8 cellular contexts compared by ENCODE assay signal in genomic region chr20:36092424-36093024, GRCh38.
A peak's percentile ranks its signal among the peaks of the same experiment; 100 is the strongest.
DNase-seq lines count a peak whose midpoint lies in the region; ATAC-seq and TF ChIP-seq lines count a peak whose summit lies in the region.

No MANE protein-coding gene starts in this region.

- DNase-seq in stimulated activated CD4-positive, alpha-beta T cell treated with anti-CD3 and anti-CD28 coated beads, Interleukin-15, amount 100 ng/mL, for 24 hours: peak; percentile 33
- DNase-seq in stimulated activated CD4-positive, alpha-beta T cell treated with anti-CD3 and anti-CD28 coated beads, Interleukin-4, amount 100 ng/mL, for 24 hours: no peak
- DNase-seq in activated CD4-positive, alpha-beta T cell treated with anti-CD3 and anti-CD28 coated beads, Interleukin-2, amount 10 ng/mL, durations not matched to agents 7 days and 5 days: no peak
- no peak for DNase-seq in esophagus muscularis mucosa (ENCODE audit: extremely low spot score)
- no peak for DNase-seq in natural killer cell treated with Interleukin-12 subunit alpha and Interleukin-12 subunit beta and Interleukin-15 and Interleukin-18, amount 100 ng/mL, for 72 hours (ENCODE audit: low spot score)
- no peak for DNase-seq in NCI-H2107 (lab: John Stamatoyannopoulos, UW)
- DNase-seq in foreskin melanocyte: no peak

- TF ChIP-seq EP300 in esophagus muscularis mucosa (IDR thresholded peaks at IDR 0.05): no peak

- H3K9me3 Mint-ChIP-seq in activated CD4-positive, alpha-beta T cell treated with anti-CD3 and anti-CD28 coated beads, Interleukin-2, amount 10 ng/mL, durations not matched to agents 7 days and 5 days: no peaks in the 10 kb centered on the region
- no peaks in the 10 kb centered on the region for H3K9me3 Mint-ChIP-seq in natural killer cell treated with Interleukin-12 subunit alpha and Interleukin-12 subunit beta and Interleukin-15 and Interleukin-18, amount 100 ng/mL, for 72 hours

- peak; percentile 39 to 76 for ATAC-seq in natural killer cell treated with Interleukin-12 subunit alpha and Interleukin-12 subunit beta and Interleukin-15 and Interleukin-18, amount 100 ng/mL, for 72 hours
- ATAC-seq in GM19035 (IDR thresholded peaks at IDR 0.05; ENCODE audit: unreplicated experiment): no peak

- POLR2A ChIA-PET in activated CD4-positive, alpha-beta T cell treated with anti-CD3 and anti-CD28 coated beads, Interleukin-2, amount 10 ng/mL, durations not matched to agents 7 days and 5 days (lab: Charles Lee): no interaction called here

- no peak for TF ChIP-seq POLR2A in esophagus muscularis mucosa (IDR thresholded peaks at IDR 0.05; ENCODE audit: low read depth)

- no peaks in the 10 kb centered on the region for H3K9me3 ChIP-seq in esophagus muscularis mucosa

- intact Hi-C loops in esophagus muscularis mucosa (cut with DNase I): no loop called here

- CTCF ChIA-PET in activated CD4-positive, alpha-beta T cell treated with anti-CD3 and anti-CD28 coated beads, Interleukin-2, amount 10 ng/mL, durations not matched to agents 7 days and 5 days (lab: Charles Lee): interaction anchor here (0.8 to 1.4 kb wide), 3 partner anchors 28 to 137 kb away, joined by 3 read pairs; no protein-coding TSS in a partner anchor

- peak overlapping the region; percentile 68 for H3K4me3 Mint-ChIP-seq in activated CD4-positive, alpha-beta T cell treated with anti-CD3 and anti-CD28 coated beads, Interleukin-2, amount 10 ng/mL, durations not matched to agents 7 days and 5 days
- peak overlapping the region; percentile 95 for H3K4me3 Mint-ChIP-seq in natural killer cell treated with Interleukin-12 subunit alpha and Interleukin-12 subunit beta and Interleukin-15 and Interleukin-18, amount 100 ng/mL, for 72 hours

- H3K36me3 ChIP-seq in esophagus muscularis mucosa: no peaks in the 10 kb centered on the region

- WGBS in esophagus muscularis mucosa: no CpG with 5 or more reads among the region's 85 CpGs

- H3K27me3 Mint-ChIP-seq in activated CD4-positive, alpha-beta T cell treated with anti-CD3 and anti-CD28 coated beads, Interleukin-2, amount 10 ng/mL, durations not matched to agents 7 days and 5 days: peaks cover 57% of the 10 kb centered on the region
- H3K27me3 Mint-ChIP-seq in natural killer cell treated with Interleukin-12 subunit alpha and Interleukin-12 subunit beta and Interleukin-15 and Interleukin-18, amount 100 ng/mL, for 72 hours: peaks cover 29 to 46% of the 10 kb centered on the region in 2 donors

- H3K27ac Mint-ChIP-seq in activated CD4-positive, alpha-beta T cell treated with anti-CD3 and anti-CD28 coated beads, Interleukin-2, amount 10 ng/mL, durations not matched to agents 7 days and 5 days: peak overlapping the region; percentile 55
- H3K27ac Mint-ChIP-seq in natural killer cell treated with Interleukin-12 subunit alpha and Interleukin-12 subunit beta and Interleukin-15 and Interleukin-18, amount 100 ng/mL, for 72 hours: peak overlapping the region in 1 of 2 donors; percentile 59

- peak overlapping the region; percentile 30 to 59 (median 35) for H3K27ac ChIP-seq in esophagus muscularis mucosa (replicated peaks in 1 of 4)

- H3K4me1 ChIP-seq in esophagus muscularis mucosa: peaks cover 9 to 36% (median 33%) of the 10 kb centered on the region in 4 donors

- H3K36me3 Mint-ChIP-seq in activated CD4-positive, alpha-beta T cell treated with anti-CD3 and anti-CD28 coated beads, Interleukin-2, amount 10 ng/mL, durations not matched to agents 7 days and 5 days (ENCODE audit: low read depth): peaks cover 2% of the 10 kb centered on the region
- peaks cover 4% of the 10 kb centered on the region for H3K36me3 Mint-ChIP-seq in natural killer cell treated with Interleukin-12 subunit alpha and Interleukin-12 subunit beta and Interleukin-15 and Interleukin-18, amount 100 ng/mL, for 72 hours

- peaks cover 14% of the 10 kb centered on the region for H3K4me1 Mint-ChIP-seq in activated CD4-positive, alpha-beta T cell treated with anti-CD3 and anti-CD28 coated beads, Interleukin-2, amount 10 ng/mL, durations not matched to agents 7 days and 5 days
- H3K4me1 Mint-ChIP-seq in natural killer cell treated with Interleukin-12 subunit alpha and Interleukin-12 subunit beta and Interleukin-15 and Interleukin-18, amount 100 ng/mL, for 72 hours (ENCODE audit: low read depth in 2 of 2): peaks cover 6 to 9% of the 10 kb centered on the region in 2 donors

- H3K4me3 ChIP-seq in esophagus muscularis mucosa: peak overlapping the region; percentile 63 to 73 (median 68)

- TF ChIP-seq CTCF in esophagus muscularis mucosa (IDR thresholded peaks at IDR 0.05): no peak

- peaks cover 0 to 54% (median 8%) of the 10 kb centered on the region in 4 donors for H3K27me3 ChIP-seq in esophagus muscularis mucosa
